13 cellular contexts compared by ENCODE assay signal in genomic region chr4:82500106-82500738, GRCh38.
DNase-seq lines count a peak whose midpoint lies in the region; ATAC-seq and TF ChIP-seq lines count a peak whose summit lies in the region.
"Had no signal": no experiment of that assay in that cellular context is flagged by ENCODE, and none has a peak within 500 bp of the region (broad histone marks: within the 10 kb centered on the region; RNA-seq: fewer than 3 reads in every experiment).

No MANE protein-coding gene starts in this region.

- DNase-seq in BJ (ENCODE audit: low read depth): peak; percentile 52
- peak; percentile 34 for DNase-seq in H4 (ENCODE audit: low spot score)
- DNase-seq in NCI-H2196 treated with DMSO at 0.1 percent for 48 hours (lab: John Stamatoyannopoulos, UW; ENCODE audit: unreplicated experiment): peak; percentile 37
- DNase-seq in fibroblast of peridontal ligament (ENCODE audit: extremely low read depth): peak; percentile 56
- DNase-seq in ureter (ENCODE audit: low spot score): no peak
- DNase-seq in hepatic stellate cell (ENCODE audit: low spot score): no peak
- DNase-seq: Kasumi-1, mammary epithelial cell, nucleus accumbens, testis had no signal

- CTCF ChIA-PET in BJ (lab: Yijun Ruan, JAX): no interaction called here

- no peak for ATAC-seq in HG02884 (IDR thresholded peaks at IDR 0.05; ENCODE audit: unreplicated experiment)
- ATAC-seq in GM18505 (IDR thresholded peaks at IDR 0.05; ENCODE audit: unreplicated experiment): no peak

- H3K36me3 ChIP-seq in BJ (ENCODE audit: control insufficient read depth, insufficient read depth, low read length): no peaks in the 10 kb centered on the region
- H3K36me3 ChIP-seq: breast epithelium had no signal

- H3K27me3 ChIP-seq in BJ (ENCODE audit: control insufficient read depth, insufficient read depth, low read length): no peaks in the 10 kb centered on the region
- H3K27me3 ChIP-seq: breast epithelium, testis had no signal

- TF ChIP-seq POLR2A in GM18505 (IDR thresholded peaks at IDR 0.05; ENCODE audit: borderline replicate concordance, extremely low read depth, insufficient read depth, insufficient read length): no peak

- no peak overlapping the region for H3K4me3 ChIP-seq in BJ (ENCODE audit: low read depth, low read length)
- H3K4me3 ChIP-seq: breast epithelium, testis had no signal

- TF ChIP-seq CTCF in BJ (IDR thresholded peaks at IDR 0.05; ENCODE audit: insufficient read depth, low read depth, low read length): no peak

- POLR2A ChIA-PET in BJ (lab: Charles Lee): no interaction called here

Comparison
In these comparisons a context has a peak if more than half of its experiments do, and no peak if none do; other contexts are left out.
1. DNase-seq: peak in BJ (single experiment), H4 (single experiment), NCI-H2196 treated with DMSO at 0.1 percent for 48 hours (single experiment) and fibroblast of peridontal ligament (single experiment); none in ureter (single experiment) and hepatic stellate cell (single experiment).